Comparison of ENCODE assay signal across 8 cellular contexts in genomic region chr2:88055049-88055435, GRCh38. TPM values are rescaled to one million over a fixed set of nuclear protein-coding genes. Genes with fewer than 3 reads are reported as not detected.
DNase-seq lines count a peak whose midpoint lies in the region; ATAC-seq and TF ChIP-seq lines count a peak whose summit lies in the region.

No MANE protein-coding gene starts in this region.

- TF ChIP-seq CTCF in HFFc6 (IDR thresholded peaks at IDR 0.05) (no peak), gastrocnemius medialis (IDR thresholded peaks at IDR 0.05 in 4 of 5, conservative IDR thresholded peaks at IDR 0.05 in 1 of 5) (no peak)

- peaks cover 4% of the 10 kb centered on the region; the same call in 1 of the 2 replicates for H3K9me3 Mint-ChIP-seq in HFFc6
- H3K9me3 Mint-ChIP-seq in activated T-helper 17 cell treated with anti-CD3 and anti-CD28 coated beads, Interleukin-2, amount 50 U/mL, for 72 hours, result no peaks in the 10 kb centered on the region

- peak overlapping the region; percentile 96 to 99 (median 98) for H3K27ac ChIP-seq in gastrocnemius medialis

- peaks cover 42% of the 10 kb centered on the region for H3K4me1 Mint-ChIP-seq in HFFc6 (ENCODE audit: low read depth)
- peaks cover 32% of the 10 kb centered on the region for H3K4me1 Mint-ChIP-seq in activated T-helper 17 cell treated with anti-CD3 and anti-CD28 coated beads, Interleukin-2, amount 50 U/mL, for 72 hours

- H3K36me3 Mint-ChIP-seq in HFFc6 (ENCODE audit: low read depth), result peaks cover 29% of the 10 kb centered on the region
- H3K36me3 Mint-ChIP-seq in activated T-helper 17 cell treated with anti-CD3 and anti-CD28 coated beads, Interleukin-2, amount 50 U/mL, for 72 hours (ENCODE audit: low read depth), result peaks cover 56% of the 10 kb centered on the region

- H3K27me3 Mint-ChIP-seq in HFFc6 (ENCODE audit: insufficient read depth), result peaks cover 7% of the 10 kb centered on the region
- no peaks in the 10 kb centered on the region for H3K27me3 Mint-ChIP-seq in activated T-helper 17 cell treated with anti-CD3 and anti-CD28 coated beads, Interleukin-2, amount 50 U/mL, for 72 hours

- peak overlapping the region; percentile 97 for H3K4me3 Mint-ChIP-seq in HFFc6
- peak overlapping the region; percentile 97 for H3K4me3 Mint-ChIP-seq in activated T-helper 17 cell treated with anti-CD3 and anti-CD28 coated beads, Interleukin-2, amount 50 U/mL, for 72 hours

- H3K4me1 ChIP-seq in gastrocnemius medialis, result peaks cover 33 to 38% of the 10 kb centered on the region in 2 donors

- no peak for ATAC-seq in activated T-helper 17 cell treated with anti-CD3 and anti-CD28 coated beads, Interleukin-2, amount 50 U/mL, for 72 hours (replicated peaks)
- ATAC-seq in left ventricle myocardium superior (peak; percentile 23), gastrocnemius medialis (peak; percentile 45 to 51), GM21723 (IDR thresholded peaks at IDR 0.05; ENCODE audit: unreplicated experiment) (no peak), GM19035 (IDR thresholded peaks at IDR 0.05; ENCODE audit: unreplicated experiment) (no peak)

- peak overlapping the region; percentile 97 for H3K27ac Mint-ChIP-seq in HFFc6
- peak overlapping the region; percentile 99 for H3K27ac Mint-ChIP-seq in activated T-helper 17 cell treated with anti-CD3 and anti-CD28 coated beads, Interleukin-2, amount 50 U/mL, for 72 hours

- peak overlapping the region; percentile 72 to 97 (median 91) for H3K4me3 ChIP-seq in gastrocnemius medialis

- H3K27me3 ChIP-seq in gastrocnemius medialis, result no peaks in the 10 kb centered on the region

- in situ Hi-C loops in gastrocnemius medialis (cut with MboI; ENCODE audit: low sequenced_read_pairs in 4 of 4), result loop anchor here in 2 of 4 donors (10.0 to 25.0 kb wide), 2 partner anchors 607 to 1610 kb away; partner anchors contain the start of gene KDM3A (in 1 of the 2)

- H3K36me3 ChIP-seq in gastrocnemius medialis, result no peaks in the 10 kb centered on the region

- H3K9me3 ChIP-seq in gastrocnemius medialis, result no peaks in the 10 kb centered on the region

- DNase-seq in Ammon's horn (ENCODE audit: low spot score) (peak; percentile 26), HFFc6 (no peak), left ventricle myocardium superior (no peak), gastrocnemius medialis (no peak), NCI-H1694 (lab: John Stamatoyannopoulos, UW) (no peak)

- TF ChIP-seq POLR2A in gastrocnemius medialis (IDR thresholded peaks at IDR 0.05), result no peak

- intact Hi-C loops in left ventricle myocardium superior (cut with micrococcal nuclease) (no loop called here), gastrocnemius medialis (cut with DNase I; ENCODE audit: low total_unique reads) (loop anchor here (2.0 to 5.0 kb wide), 2 partner anchors 38 to 62 kb away; partner anchors contain the start of gene RNU2-63P)

RNA-seq across cellular contexts. Expression of gene KRCC1, which starts 0.5 kb away (rescaled TPM):
- 10 to 100 TPM; 19.3 to 26.0 (median 23.8) TPM for total RNA-seq in HFFc6 (2021; fragmentation: NEBNext Ultra II Directional; extraction: Animal tissue kit (Norgen Biotek cat#: 25700))
- total RNA-seq in activated T-helper 17 cell treated with anti-CD3 and anti-CD28 coated beads, Interleukin-2, amount 50 U/mL, for 72 hours, result 1 to 10 TPM; 7.9 to 9.1 TPM
- total RNA-seq in left ventricle myocardium superior (24.1 TPM), gastrocnemius medialis (10 to 100 TPM; 20.0 to 29.5 (median 27.2) TPM)

RNA-seq across cellular contexts. Expression of gene SMYD1, which starts 12.6 kb away (rescaled TPM):
- total RNA-seq in HFFc6 (2021; fragmentation: NEBNext Ultra II Directional; extraction: Animal tissue kit (Norgen Biotek cat#: 25700)), result not detected
- total RNA-seq in activated T-helper 17 cell treated with anti-CD3 and anti-CD28 coated beads, Interleukin-2, amount 50 U/mL, for 72 hours, result not detected
- total RNA-seq in left ventricle myocardium superior (492 TPM), gastrocnemius medialis (100 to 1,000 TPM; 107 to 214 (median 147) TPM)

RNA-seq across cellular contexts. Expression of gene RNU2-63P, which starts 38.7 kb away (rescaled TPM):
- 10 to 100 TPM; 12.9 to 24.5 (median 19.1) TPM for total RNA-seq in HFFc6 (2021; fragmentation: NEBNext Ultra II Directional; extraction: Animal tissue kit (Norgen Biotek cat#: 25700))
- total RNA-seq in activated T-helper 17 cell treated with anti-CD3 and anti-CD28 coated beads, Interleukin-2, amount 50 U/mL, for 72 hours, result 10 to 100 TPM; 10.2 to 46.5 TPM
- total RNA-seq in left ventricle myocardium superior (not detected), gastrocnemius medialis (not detected)

Comparison
In these comparisons a context has a peak if more than half of its experiments do, and no peak if none do; other contexts are left out.
1. ATAC-seq: peak in left ventricle myocardium superior (single experiment) and gastrocnemius medialis (2 of 2); none in activated T-helper 17 cell treated with anti-CD3 and anti-CD28 coated beads, Interleukin-2, amount 50 U/mL, for 72 hours (single experiment), GM21723 (single experiment) and GM19035 (single experiment).
2. RNA of gene SMYD1, which starts 12.6 kb away (total RNA-seq): 492 TPM in left ventricle myocardium superior (single experiment) and 107 to 214 TPM in gastrocnemius medialis; not detected in HFFc6 and not detected in activated T-helper 17 cell treated with anti-CD3 and anti-CD28 coated beads, Interleukin-2, amount 50 U/mL, for 72 hours; every median in the first group is over 100 times any median in the second.
3. RNA of gene RNU2-63P, which starts 38.7 kb away (total RNA-seq): 10.2 to 46.5 TPM in activated T-helper 17 cell treated with anti-CD3 and anti-CD28 coated beads, Interleukin-2, amount 50 U/mL, for 72 hours and 12.9 to 24.5 TPM in HFFc6; not detected in left ventricle myocardium superior (single experiment) and not detected in gastrocnemius medialis; every median in the first group is over 10 times any median in the second.